Comparison of ENCODE assay signal across 1 cellular context in genomic region chr12:48157889-48158370, GRCh38.
TF ChIP-seq lines count a peak whose summit lies in the region.

No MANE protein-coding gene starts in this region.

TF ChIP-seq in endothelial cell of umbilical vein, 7 proteins besides CTCF, POLR2A, EP300 and RAD21:
- no peak for TF ChIP-seq FOS (IDR thresholded peaks at IDR 0.05; ENCODE audit: borderline replicate concordance, insufficient read depth, low read length)
- TF ChIP-seq MAX (IDR thresholded peaks at IDR 0.05; ENCODE audit: insufficient read depth, insufficient read length): no peak
- no peak for TF ChIP-seq EZH2 (IDR thresholded peaks at IDR 0.05; ENCODE audit: borderline replicate concordance, low read depth, low read length, severe bottlenecking)
- TF ChIP-seq GATA2 (IDR thresholded peaks at IDR 0.05; ENCODE audit: insufficient read depth, insufficient read length, low read depth, low read length): no peak
- no peak for TF ChIP-seq JUN (IDR thresholded peaks at IDR 0.05; ENCODE audit: borderline replicate concordance, insufficient read depth, insufficient read length, low read depth)
- TF ChIP-seq POLR2AphosphoS5 (IDR thresholded peaks at IDR 0.05; ENCODE audit: insufficient read depth, low read depth, low read length): no peak
- no peak for TF ChIP-seq MYC (IDR thresholded peaks at IDR 0.05; ENCODE audit: low read depth, low read length)
TF ChIP-seq in endothelial cell of umbilical vein: peak in this region for 0.
